13 cellular contexts compared by ENCODE assay signal in the genomic region with DNA sequence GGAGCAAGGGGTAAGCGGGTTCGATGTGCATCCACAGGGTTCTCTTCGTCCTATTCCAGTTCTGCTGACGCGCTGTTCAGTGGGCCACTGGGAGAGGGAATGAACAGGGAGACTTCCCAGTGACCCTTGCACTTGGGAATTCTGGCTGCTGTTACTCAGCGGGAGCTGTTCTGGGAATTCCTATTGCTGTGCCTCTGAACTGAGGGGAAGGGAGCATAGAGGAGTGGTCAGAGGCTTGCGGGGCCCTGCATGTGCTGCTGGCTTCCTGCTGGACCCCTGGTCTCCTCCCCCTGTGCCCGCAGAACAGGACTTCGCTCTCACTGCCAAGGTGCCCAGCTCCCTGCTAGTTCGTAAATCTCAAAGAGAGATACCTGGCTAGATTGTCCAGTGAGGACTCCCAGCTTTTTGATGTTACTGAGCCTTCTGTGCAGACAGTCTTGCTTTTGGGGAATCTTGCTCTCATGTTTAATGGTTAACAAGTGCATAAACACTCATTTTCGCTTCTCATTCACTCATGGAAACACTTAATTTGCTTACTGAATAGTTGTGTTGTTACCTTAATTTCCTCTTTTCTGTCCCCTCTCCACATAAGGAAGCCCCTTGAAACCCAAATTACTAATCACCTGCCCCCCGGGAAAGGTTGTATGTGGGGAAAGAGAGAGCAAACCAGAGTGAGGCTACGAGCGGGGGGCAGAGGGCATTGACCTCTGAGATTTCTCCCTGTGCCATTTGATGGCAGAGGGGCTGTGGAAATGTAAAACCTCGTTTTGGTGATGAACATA. TPM values are rescaled to one million over a fixed set of nuclear protein-coding genes. Genes with fewer than 3 reads are reported as not detected.
DNase-seq lines count a peak whose midpoint lies in the region; ATAC-seq and TF ChIP-seq lines count a peak whose summit lies in the region.
"Had no signal": no experiment of that assay in that cellular context is flagged by ENCODE, and none has a peak within 500 bp of the region (broad histone marks: within the 10 kb centered on the region; RNA-seq: fewer than 3 reads in every experiment).

No MANE protein-coding gene starts in this region.

- H3K27me3 ChIP-seq in endodermal cell (ENCODE audit: control insufficient read depth, insufficient read depth, low read length, poor library complexity, severe bottlenecking) (no peaks in the 10 kb centered on the region), Caco-2 (replicated peaks; ENCODE audit: control insufficient read depth, insufficient read depth, low read length) (no peaks in the 10 kb centered on the region)
- H3K27me3 ChIP-seq: upper lobe of right lung had no signal

- H3K9ac ChIP-seq in endodermal cell (ENCODE audit: extremely low read depth, low read length, poor library complexity, severe bottlenecking), result no peak overlapping the region
- H3K9ac ChIP-seq: parathyroid adenoma had no signal

- H3K4me1 ChIP-seq in endodermal cell (ENCODE audit: control insufficient read depth, insufficient read depth, low read length), result peaks cover 16% of the 10 kb centered on the region
- H3K4me1 ChIP-seq in Caco-2, result peaks cover 13% of the 10 kb centered on the region; the same call in 1 of the 2 replicates

- H3K36me3 ChIP-seq in endodermal cell (ENCODE audit: control insufficient read depth, insufficient read depth, low read length) (no peaks in the 10 kb centered on the region), Caco-2 (ENCODE audit: control insufficient read depth, insufficient read depth, low read length) (no peaks in the 10 kb centered on the region)
- H3K36me3 ChIP-seq: upper lobe of right lung had no signal

- H3K9me3 Mint-ChIP-seq in endodermal cell (no peaks in the 10 kb centered on the region), osteocyte (ENCODE audit: unreplicated experiment) (no peaks in the 10 kb centered on the region), Caco-2 (ENCODE audit: unreplicated experiment) (no peaks in the 10 kb centered on the region)
- H3K9me3 Mint-ChIP-seq: activated CD4-positive, alpha-beta memory T cell treated with anti-CD3 and anti-CD28 coated beads for 36 hours had no signal

- CTCF ChIA-PET in Caco-2 (lab: Charles Lee), result no interaction called here

- ATAC-seq in HG02798 (IDR thresholded peaks at IDR 0.05; ENCODE audit: poor library complexity, unreplicated experiment), result peak; percentile 17
- ATAC-seq: upper lobe of right lung had no signal

- POLR2A ChIA-PET in Caco-2 (lab: Charles Lee), result no interaction called here

- H3K4me1 Mint-ChIP-seq in endodermal cell, result peaks cover 60% of the 10 kb centered on the region
- H3K4me1 Mint-ChIP-seq in osteocyte (ENCODE audit: unreplicated experiment), result peaks cover 63% of the 10 kb centered on the region
- H3K4me1 Mint-ChIP-seq in Caco-2 (ENCODE audit: low read depth, unreplicated experiment), result peaks cover 32% of the 10 kb centered on the region

- DNase-seq in endodermal cell (peak; percentile 68), osteocyte (ENCODE audit: extremely low spot score, unreplicated experiment) (no peak), iPS-NIHi7 (ENCODE audit: extremely low spot score) (no peak), middle frontal gyrus (ENCODE audit: extremely low spot score, low spot score) (no peak), Caco-2 (no peak), NCI-H2081 treated with DMSO at 0.1 percent for 48 hours (lab: John Stamatoyannopoulos, UW) (no peak)
- DNase-seq: activated CD4-positive, alpha-beta memory T cell treated with anti-CD3 and anti-CD28 coated beads for 36 hours; DMS79; upper lobe of right lung had no signal

- H3K4me3 ChIP-seq in endodermal cell (ENCODE audit: low read length) (no peak overlapping the region), Caco-2 (ENCODE audit: low read depth, low read length) (no peak overlapping the region)
- H3K4me3 ChIP-seq: upper lobe of right lung had no signal

- H3K27me3 Mint-ChIP-seq in endodermal cell (ENCODE audit: insufficient read depth) (no peaks in the 10 kb centered on the region), osteocyte (ENCODE audit: unreplicated experiment) (no peaks in the 10 kb centered on the region), Caco-2 (ENCODE audit: insufficient read depth, unreplicated experiment) (no peaks in the 10 kb centered on the region)

- H3K27ac ChIP-seq in endodermal cell (ENCODE audit: low read depth, low read length), result no peak overlapping the region
- H3K27ac ChIP-seq: parathyroid adenoma, upper lobe of right lung had no signal

- H3K36me3 Mint-ChIP-seq in endodermal cell (ENCODE audit: low read depth), result no peaks in the 10 kb centered on the region
- H3K36me3 Mint-ChIP-seq in osteocyte (ENCODE audit: unreplicated experiment), result no peaks in the 10 kb centered on the region
- peaks cover 14% of the 10 kb centered on the region for H3K36me3 Mint-ChIP-seq in Caco-2 (ENCODE audit: insufficient read depth, unreplicated experiment)
- H3K36me3 Mint-ChIP-seq: activated CD4-positive, alpha-beta memory T cell treated with anti-CD3 and anti-CD28 coated beads for 36 hours; activated naive CD8-positive, alpha-beta T cell had no signal

- H3K9me3 ChIP-seq in endodermal cell (ENCODE audit: control insufficient read depth, low read length) (no peaks in the 10 kb centered on the region), Caco-2 (no peaks in the 10 kb centered on the region)
- H3K9me3 ChIP-seq: upper lobe of right lung had no signal

- intact Hi-C loops in Caco-2 (cut with micrococcal nuclease; ENCODE audit: unreplicated experiment), result loop anchor here (5.0 kb wide), 1 partner anchor 1007 kb away; no protein-coding TSS in a partner anchor

- H3K27ac Mint-ChIP-seq in endodermal cell (peak overlapping the region; percentile 62), osteocyte (ENCODE audit: unreplicated experiment) (peak overlapping the region; percentile 78), Caco-2 (ENCODE audit: unreplicated experiment) (no peak overlapping the region)
- H3K27ac Mint-ChIP-seq: activated CD4-positive, alpha-beta memory T cell treated with anti-CD3 and anti-CD28 coated beads for 36 hours; activated naive CD8-positive, alpha-beta T cell had no signal

- no peak for TF ChIP-seq CTCF in endodermal cell (conservative IDR thresholded peaks at IDR 0.05)
- no peak for TF ChIP-seq CTCF in osteocyte (IDR thresholded peaks at IDR 0.05)
- TF ChIP-seq CTCF in Caco-2 (IDR thresholded peaks at IDR 0.05; ENCODE audit: insufficient read depth in 1 of 2, low read depth in 1 of 2, low read length in 1 of 2, severe bottlenecking in 1 of 2, unreplicated experiment in 1 of 2), result no peak

- TF ChIP-seq POLR2A in GM18526 (IDR thresholded peaks at IDR 0.05; ENCODE audit: extremely low read depth, insufficient read length), result peak; percentile 16

- H3K4me3 Mint-ChIP-seq in endodermal cell (peak overlapping the region; percentile 5), osteocyte (ENCODE audit: unreplicated experiment) (no peak overlapping the region), Caco-2 (ENCODE audit: unreplicated experiment) (no peak overlapping the region)
- H3K4me3 Mint-ChIP-seq: activated CD4-positive, alpha-beta memory T cell treated with anti-CD3 and anti-CD28 coated beads for 36 hours; activated naive CD8-positive, alpha-beta T cell had no signal

- 77 to 85% methylated on average over 9 to 15 of the region's 15 CpGs for WGBS in endodermal cell (ENCODE audit: insufficient coverage in 1 of 2, insufficient read length in 1 of 2), 2 experiments

- no TSS peak for BruUV-seq in Caco-2 (replicated peaks; lab: Mats Ljungman, UMichigan)

RNA-seq across cellular contexts. Expression of a gene that starts 5.9 kb away (rescaled TPM):
- total RNA-seq in endodermal cell, result 100 to 1,000 TPM in 1 of 2 donors, 10 to 100 TPM in 1; 88.3 to 109 TPM
- 56.6 TPM for polyA plus RNA-seq in endodermal cell (2013, experiment 1 of 2)
- 54.0 TPM for polyA plus RNA-seq in endodermal cell (2013, experiment 2 of 2)
- 336 and 341 TPM in 2 replicates for total RNA-seq in osteocyte
- total RNA-seq in Caco-2 (2022), result 92.0 and 98.9 TPM in 2 replicates
